Comparison of ENCODE assay signal across 26 cellular contexts in genomic region chr3:169777822-169778221, GRCh38. TPM values are rescaled to one million over a fixed set of nuclear protein-coding genes. Genes with fewer than 3 reads are reported as not detected.
DNase-seq lines count a peak whose midpoint lies in the region; ATAC-seq, FAIRE-seq and TF ChIP-seq lines count a peak whose summit lies in the region.
"Had no signal": no experiment of that assay in that cellular context is flagged by ENCODE, and none has a peak within 500 bp of the region (broad histone marks: within the 10 kb centered on the region; RNA-seq: fewer than 3 reads in every experiment).

No MANE protein-coding gene starts in this region.

- peaks cover 30% of the 10 kb centered on the region for H3K79me2 ChIP-seq in HepG2 (ENCODE audit: insufficient read depth, low read length)

- H2BK12ac ChIP-seq in neuronal stem cell (ENCODE audit: low read length), result no peak overlapping the region

- H3K27me3 ChIP-seq in HepG2 (ENCODE audit: control insufficient read depth in 1 of 2, insufficient read depth in 2 of 2, low read length in 2 of 2) (peaks cover 0 to 2% of the 10 kb centered on the region in 2 experiments; a peak in 1 of 5 replicates), right lobe of liver (no peaks in the 10 kb centered on the region), neuronal stem cell (ENCODE audit: control insufficient read depth in 3 of 3, insufficient read depth in 3 of 3, low read depth in 1 of 3, low read length in 3 of 3) (no peaks in the 10 kb centered on the region)
- H3K27me3 ChIP-seq: BE2C; BLaER1 treated with 17β-estradiol and CSF1 and Interleukin-3, amounts not matched to agents 10 nM and 100 nM had no signal

- no peak overlapping the region for H4K8ac ChIP-seq in neuronal stem cell (ENCODE audit: low read depth, low read length)

- no peak overlapping the region for H3K4ac ChIP-seq in neuronal stem cell (ENCODE audit: low read length)

- H3K4me1 ChIP-seq in HepG2 (ENCODE audit: insufficient read depth, low read length) (peaks cover 20% of the 10 kb centered on the region), right lobe of liver (peaks cover 0 to 19% (median 5%) of the 10 kb centered on the region in 4 donors), neuronal stem cell (ENCODE audit: control insufficient read depth in 2 of 2, insufficient read depth in 1 of 2, low read depth in 1 of 2, low read length in 2 of 2) (peaks cover 2 to 6% of the 10 kb centered on the region in 2 donors)
- H3K4me1 ChIP-seq: BE2C had no signal

- BruUV-seq in HepG2 (replicated peaks; lab: Mats Ljungman, UMichigan), result no TSS peak

- H3K27ac ChIP-seq in HepG2 (ENCODE audit: extremely low read length, insufficient read depth, low read length) (no peak overlapping the region), right lobe of liver (no peak overlapping the region), neuronal stem cell (replicated peaks; ENCODE audit: low read length) (no peak overlapping the region)
- H3K27ac ChIP-seq: A549; BLaER1 treated with 17β-estradiol and CSF1 and Interleukin-3, amounts not matched to agents 10 nM and 100 nM had no signal

- H3K4me3 Mint-ChIP-seq in activated CD4-positive, alpha-beta T cell treated with anti-CD3 and anti-CD28 coated beads for 36 hours, result no peak overlapping the region
- H3K4me3 Mint-ChIP-seq in WTC11, result no peak overlapping the region

- in situ Hi-C loops in HepG2 (cut with HindIII; ENCODE audit: extremely low pct_ligation_motif_present, low pct_unique_long_range_greater_than_20kb), result no loop called here

- H3K4me2 ChIP-seq in HepG2 (ENCODE audit: low read depth, low read length), result no peak overlapping the region
- no peak overlapping the region for H3K4me2 ChIP-seq in neuronal stem cell (ENCODE audit: insufficient read depth, low read length, poor library complexity, severe bottlenecking)
- H3K4me2 ChIP-seq: A549; BLaER1 treated with 17β-estradiol and CSF1 and Interleukin-3, amounts not matched to agents 10 nM and 100 nM had no signal

- H2AFZ ChIP-seq in HepG2 (ENCODE audit: low read length) (no peak overlapping the region), neuronal stem cell (ENCODE audit: low read length) (no peak overlapping the region)

- H2BK5ac ChIP-seq in neuronal stem cell (ENCODE audit: low read length), result no peak overlapping the region

- no peak overlapping the region for H3K14ac ChIP-seq in neuronal stem cell (ENCODE audit: low read length)

- TF ChIP-seq POLR2A in HepG2 (IDR thresholded peaks at IDR 0.05; ENCODE audit: insufficient read depth in 1 of 2, low read depth in 2 of 2, low read length in 2 of 2) (no peak), right lobe of liver (IDR thresholded peaks at IDR 0.05) (no peak)

- H3K79me1 ChIP-seq in neuronal stem cell (ENCODE audit: low read depth, low read length), result peaks cover 5% of the 10 kb centered on the region

- no peaks in the 10 kb centered on the region for H4K20me1 ChIP-seq in HepG2 (ENCODE audit: insufficient read depth, low read length)

- POLR2A ChIA-PET in activated CD4-positive, alpha-beta T cell treated with anti-CD3 and anti-CD28 coated beads for 36 hours (lab: Charles Lee), result no interaction called here
- POLR2A ChIA-PET in HepG2 (lab: Yijun Ruan, JAX), result no interaction called here
- POLR2A ChIA-PET in WTC11 (lab: Charles Lee), result no interaction called here

- no peak overlapping the region for H2BK15ac ChIP-seq in neuronal stem cell (ENCODE audit: low read length)

- H3K9me3 ChIP-seq in HepG2 (ENCODE audit: low read length) (no peaks in the 10 kb centered on the region), right lobe of liver (no peaks in the 10 kb centered on the region), neuronal stem cell (replicated peaks in 1 of 2; ENCODE audit: control insufficient read depth in 2 of 2, insufficient read depth in 1 of 2, low read depth in 1 of 2, low read length in 2 of 2) (no peaks in the 10 kb centered on the region)
- H3K9me3 ChIP-seq: A549; BE2C; BLaER1 treated with 17β-estradiol and CSF1 and Interleukin-3, amounts not matched to agents 10 nM and 100 nM; HAP-1 had no signal

- H3K9ac ChIP-seq in HepG2 (ENCODE audit: insufficient read depth, low read depth, low read length) (no peak overlapping the region), neuronal stem cell (ENCODE audit: low read depth, low read length, poor library complexity) (no peak overlapping the region)
- H3K9ac ChIP-seq: BLaER1 treated with 17β-estradiol and CSF1 and Interleukin-3, amounts not matched to agents 10 nM and 100 nM had no signal

- TF ChIP-seq EP300 in HepG2 (IDR thresholded peaks at IDR 0.05; ENCODE audit: low read depth in 2 of 2, low read length in 2 of 2), result no peak
- no peak for TF ChIP-seq EP300 in HepG2 (CRISPR knock-in tag; IDR thresholded peaks at IDR 0.05; ENCODE audit: borderline replicate concordance)

- ATAC-seq in activated CD4-positive, alpha-beta T cell treated with anti-CD3 and anti-CD28 coated beads for 36 hours, result no peak
- no peak for ATAC-seq in HepG2
- ATAC-seq in right lobe of liver, result no peak
- ATAC-seq in WTC11, result no peak
- ATAC-seq: A549 had no signal

- intact Hi-C loops in activated CD4-positive, alpha-beta T cell treated with anti-CD3 and anti-CD28 coated beads for 36 hours (cut with DNase I, micrococcal nuclease), result loop anchor here in 1 of 2 experiments (10.0 kb wide), 1 partner anchor 577 kb away; the partner anchor contains the start of gene SKIL
- intact Hi-C loops in HepG2 (cut with micrococcal nuclease; ENCODE audit: unreplicated experiment) (no loop called here), right lobe of liver (cut with DNase I) (no loop called here)

- H3K36me3 ChIP-seq in HepG2 (replicated peaks in 1 of 2; ENCODE audit: control insufficient read depth in 1 of 2, insufficient read depth in 2 of 2, low read length in 2 of 2) (peaks cover 13 to 48% of the 10 kb centered on the region in 2 experiments), right lobe of liver (peaks cover 0 to 72% (median 14%) of the 10 kb centered on the region in 4 donors), neuronal stem cell (replicated peaks in 1 of 2; ENCODE audit: control insufficient read depth in 2 of 2, insufficient read depth in 2 of 2, low read length in 2 of 2) (peaks cover 27 to 85% of the 10 kb centered on the region in 2 donors)

- H3K9me3 Mint-ChIP-seq in activated CD4-positive, alpha-beta T cell treated with anti-CD3 and anti-CD28 coated beads for 36 hours (ENCODE audit: low read depth), result no peaks in the 10 kb centered on the region
- no peaks in the 10 kb centered on the region for H3K9me3 Mint-ChIP-seq in WTC11
- H3K9me3 Mint-ChIP-seq: CD4-positive, alpha-beta memory T cell had no signal

- H2AK5ac ChIP-seq in neuronal stem cell (ENCODE audit: low read depth, low read length), result no peak overlapping the region

- peak overlapping the region; percentile 13 for H3K27ac Mint-ChIP-seq in activated CD4-positive, alpha-beta T cell treated with anti-CD3 and anti-CD28 coated beads for 36 hours
- no peak overlapping the region for H3K27ac Mint-ChIP-seq in WTC11

- FAIRE-seq in HepG2 (lab: Jason Lieb, UNC), result no peak
- FAIRE-seq: A549, GM12891, H54 had no signal

- no peak overlapping the region for H3K23ac ChIP-seq in neuronal stem cell (ENCODE audit: low read depth, low read length, poor library complexity)

- CTCF ChIA-PET in activated CD4-positive, alpha-beta T cell treated with anti-CD3 and anti-CD28 coated beads for 36 hours (lab: Charles Lee), result no interaction called here
- CTCF ChIA-PET in HepG2 (lab: Yijun Ruan, JAX; ENCODE audit: low intra/inter-chr PET ratio, low total read pairs), result no interaction called here
- CTCF ChIA-PET in WTC11 (lab: Charles Lee), result no interaction called here

- no peak overlapping the region for H4K91ac ChIP-seq in neuronal stem cell (ENCODE audit: low read depth, low read length, poor library complexity)

- WGBS in HepG2 (ENCODE audit: low lambda C conversion rate), result 100% methylated on average over 2 of the region's 4 CpGs
- 80% methylated on average over 2 of the region's 4 CpGs for WGBS in right lobe of liver (ENCODE audit: insufficient coverage, low coverage, low lambda C conversion rate, missing lambda C conversion rate)
- no CpG with 5 or more reads among the region's 4 CpGs for WGBS in neuronal stem cell (ENCODE audit: extremely low coverage in 2 of 2, insufficient read length in 2 of 2, insufficient replicate concordance in 1 of 2), 2 donors

- peaks cover 66% of the 10 kb centered on the region for H3K4me1 Mint-ChIP-seq in activated CD4-positive, alpha-beta T cell treated with anti-CD3 and anti-CD28 coated beads for 36 hours
- peaks cover 29% of the 10 kb centered on the region for H3K4me1 Mint-ChIP-seq in WTC11

- no peak overlapping the region for H3K18ac ChIP-seq in neuronal stem cell (ENCODE audit: low read length)

- H3K27me3 Mint-ChIP-seq in activated CD4-positive, alpha-beta T cell treated with anti-CD3 and anti-CD28 coated beads for 36 hours, result no peaks in the 10 kb centered on the region
- no peaks in the 10 kb centered on the region for H3K27me3 Mint-ChIP-seq in WTC11 (ENCODE audit: low read depth)
- H3K27me3 Mint-ChIP-seq: CD4-positive, alpha-beta memory T cell had no signal

- H3K4me3 ChIP-seq in HepG2 (replicated peaks in 1 of 3; ENCODE audit: insufficient read depth in 1 of 3, low read depth in 2 of 3, low read length in 3 of 3) (no peak overlapping the region), right lobe of liver (no peak overlapping the region), neuronal stem cell (ENCODE audit: low read length in 2 of 2) (no peak overlapping the region)
- H3K4me3 ChIP-seq: A549; BLaER1 treated with 17β-estradiol and CSF1 and Interleukin-3, amounts not matched to agents 10 nM and 100 nM; HAP-1 had no signal

- no peak for TF ChIP-seq RAD21 in HepG2 (CRISPR knock-in tag; IDR thresholded peaks at IDR 0.05)

- no peak overlapping the region for H2BK120ac ChIP-seq in neuronal stem cell (ENCODE audit: low read depth, low read length)

- H3K36me3 Mint-ChIP-seq in activated CD4-positive, alpha-beta T cell treated with anti-CD3 and anti-CD28 coated beads for 36 hours (ENCODE audit: low read depth), result peaks cover 65% of the 10 kb centered on the region
- H3K36me3 Mint-ChIP-seq in WTC11, result peaks cover 62% of the 10 kb centered on the region

- DNase-seq in activated CD4-positive, alpha-beta T cell treated with anti-CD3 and anti-CD28 coated beads for 36 hours, result no peak
- DNase-seq in activated CD4-positive, alpha-beta T cell treated with anti-CD3 and anti-CD28 coated beads, Interleukin-2, amount 50 U/mL, for 1 hour, result no peak
- no peak for DNase-seq in HepG2 (ENCODE audit: low spot score)
- DNase-seq in right lobe of liver, result no peak
- no peak for DNase-seq in WTC11 (ENCODE audit: low spot score)
- DNase-seq in neuronal stem cell (ENCODE audit: low spot score), result no peak
- no peak for DNase-seq in C1 segment of cervical spinal cord (lab: John Stamatoyannopoulos, UW)
- no peak for DNase-seq in OCI-M2 (lab: John Stamatoyannopoulos, UW; ENCODE audit: unreplicated experiment)
- DNase-seq: 8988T; ACHN; AML-193; BE2C; Calu3; CD4-positive, alpha-beta memory T cell; COR-L47; DMS53; DMS79 treated with DMSO at 0.1 percent for 48 hours; GF-D8; GOT3 had no signal

- TF ChIP-seq CTCF in HepG2 (CRISPR knock-in tag; IDR thresholded peaks at IDR 0.05), result no peak
- TF ChIP-seq CTCF in right lobe of liver (IDR thresholded peaks at IDR 0.05), result no peak
- TF ChIP-seq CTCF in WTC11 (IDR thresholded peaks at IDR 0.05), result no peak

RNA-seq across cellular contexts. Expression of gene MYNN, which starts 4.6 kb away (rescaled TPM):
- total RNA-seq in activated CD4-positive, alpha-beta T cell treated with anti-CD3 and anti-CD28 coated beads for 36 hours, result 10 to 100 TPM; 13.6 to 14.2 TPM
- total RNA-seq in HepG2 (2016; rRNA removed; fragmentation: Illumina TruSeq; extraction: Trizol) (17.6 and 23.7 TPM in 2 replicates), right lobe of liver (1 to 10 TPM; 5.6 to 6.7 (median 5.9) TPM), WTC11 (2021) (14.3 to 14.5 TPM (median 14.3 TPM) in 3 replicates)
- 3.2 and 3.3 TPM in 2 replicates for total RNA-seq in HepG2 (2016; cell fraction: cytosol; rRNA removed; fragmentation: Illumina TruSeq; extraction: Trizol; ENCODE audit: low read depth)
- 15.9 and 24.4 TPM in 2 replicates for total RNA-seq in HepG2 (2016; cell fraction: insoluble cytoplasmic fraction; rRNA removed; fragmentation: Illumina TruSeq; extraction: Trizol)
- total RNA-seq in HepG2 (2016; cell fraction: membrane; rRNA removed; fragmentation: Illumina TruSeq; extraction: Trizol), result 7.9 and 9.4 TPM in 2 replicates
- 16.4 and 19.9 TPM in 2 replicates for total RNA-seq in HepG2 (2016; cell fraction: nucleus; rRNA removed; fragmentation: Illumina TruSeq; extraction: Trizol)
- polyA plus RNA-seq in HepG2 (2011; rRNA removed), result 8.7 and 10.4 TPM in 2 replicates
- polyA plus RNA-seq in HepG2 (2011; cell fraction: cytosol; rRNA removed), result 3.4 and 4.8 TPM in 2 replicates
- 7.6 and 7.8 TPM in 2 replicates for polyA plus RNA-seq in HepG2 (2011; cell fraction: nucleus; rRNA removed)
- 8.0 and 8.3 TPM in 2 replicates for polyA plus RNA-seq in HepG2 (2012)
- polyA plus RNA-seq in HepG2 (2016; cell fraction: cytosol; fragmentation: Illumina TruSeq; extraction: Trizol; ENCODE audit: low read depth), result 1.8 TPM in 2 replicates
- polyA plus RNA-seq in HepG2 (2016; cell fraction: insoluble cytoplasmic fraction; fragmentation: Illumina TruSeq; extraction: Trizol; ENCODE audit: low read depth), result 14.0 and 15.4 TPM in 2 replicates
- 3.1 and 3.5 TPM in 2 replicates for polyA plus RNA-seq in HepG2 (2016; cell fraction: membrane; fragmentation: Illumina TruSeq; extraction: Trizol; ENCODE audit: low read depth)
- 18.9 and 19.7 TPM in 2 replicates for polyA plus RNA-seq in HepG2 (2016; cell fraction: nucleus; fragmentation: Illumina TruSeq; extraction: Trizol; ENCODE audit: insufficient read depth, low read depth)
- polyA minus RNA-seq in HepG2 (2011; rRNA and poly(A)+ RNA removed; ENCODE audit: low replicate concordance), result 5.0 and 6.9 TPM in 2 replicates
- 10.0 and 11.1 TPM in 2 replicates for polyA minus RNA-seq in HepG2 (2011; cell fraction: cytosol; rRNA and poly(A)+ RNA removed)
- polyA minus RNA-seq in HepG2 (2011; cell fraction: nucleus; rRNA and poly(A)+ RNA removed), result 38.5 and 43.5 TPM in 2 replicates
- polyA plus RNA-seq in neuronal stem cell (2013, experiment 1 of 2), result 12.0 TPM
- 12.9 TPM for polyA plus RNA-seq in neuronal stem cell (2013, experiment 2 of 2)

RNA-seq across cellular contexts. Expression of gene ACTRT3, which starts 8.5 kb away (rescaled TPM):
- under 1 TPM; 0.40 to 0.62 TPM for total RNA-seq in activated CD4-positive, alpha-beta T cell treated with anti-CD3 and anti-CD28 coated beads for 36 hours
- total RNA-seq in HepG2 (2016; rRNA removed; fragmentation: Illumina TruSeq; extraction: Trizol) (0.97 and 1.1 TPM in 2 replicates), right lobe of liver (1 to 10 TPM; 1.1 to 2.3 (median 1.6) TPM), WTC11 (2021) (2.3 to 2.7 TPM (median 2.4 TPM) in 3 replicates)
- 0.18 TPM in 1 of 2 replicates, not detected in the other for total RNA-seq in HepG2 (2016; cell fraction: cytosol; rRNA removed; fragmentation: Illumina TruSeq; extraction: Trizol; ENCODE audit: low read depth)
- 1.0 and 1.5 TPM in 2 replicates for total RNA-seq in HepG2 (2016; cell fraction: insoluble cytoplasmic fraction; rRNA removed; fragmentation: Illumina TruSeq; extraction: Trizol)
- total RNA-seq in HepG2 (2016; cell fraction: membrane; rRNA removed; fragmentation: Illumina TruSeq; extraction: Trizol), result 0.80 and 0.90 TPM in 2 replicates
- total RNA-seq in HepG2 (2016; cell fraction: nucleus; rRNA removed; fragmentation: Illumina TruSeq; extraction: Trizol), result 0.88 and 1.0 TPM in 2 replicates
- 0.42 and 0.47 TPM in 2 replicates for polyA plus RNA-seq in HepG2 (2011; rRNA removed)
- polyA plus RNA-seq in HepG2 (2011; cell fraction: cytosol; rRNA removed), result 0.24 and 0.41 TPM in 2 replicates
- 0.32 and 0.35 TPM in 2 replicates for polyA plus RNA-seq in HepG2 (2011; cell fraction: nucleus; rRNA removed)
- polyA plus RNA-seq in HepG2 (2012), result 0.44 and 0.47 TPM in 2 replicates
- polyA plus RNA-seq in HepG2 (2016; cell fraction: cytosol; fragmentation: Illumina TruSeq; extraction: Trizol; ENCODE audit: low read depth), result 0.10 and 0.23 TPM in 2 replicates
- polyA plus RNA-seq in HepG2 (2016; cell fraction: insoluble cytoplasmic fraction; fragmentation: Illumina TruSeq; extraction: Trizol; ENCODE audit: low read depth), result 1.4 and 1.7 TPM in 2 replicates
- 0.24 and 0.34 TPM in 2 replicates for polyA plus RNA-seq in HepG2 (2016; cell fraction: membrane; fragmentation: Illumina TruSeq; extraction: Trizol; ENCODE audit: low read depth)
- 0.53 and 0.83 TPM in 2 replicates for polyA plus RNA-seq in HepG2 (2016; cell fraction: nucleus; fragmentation: Illumina TruSeq; extraction: Trizol; ENCODE audit: insufficient read depth, low read depth)
- 2.0 and 4.0 TPM in 2 replicates for polyA minus RNA-seq in HepG2 (2011; rRNA and poly(A)+ RNA removed; ENCODE audit: low replicate concordance)
- 0.40 TPM in 1 of 2 replicates, not detected in the other for polyA minus RNA-seq in HepG2 (2011; cell fraction: cytosol; rRNA and poly(A)+ RNA removed)
- 0.77 and 1.2 TPM in 2 replicates for polyA minus RNA-seq in HepG2 (2011; cell fraction: nucleus; rRNA and poly(A)+ RNA removed)
- 0.38 TPM for polyA plus RNA-seq in neuronal stem cell (2013, experiment 1 of 2)
- polyA plus RNA-seq in neuronal stem cell (2013, experiment 2 of 2), result 0.44 TPM
- total RNA-seq: Daoy had no signal

RNA-seq across cellular contexts. Expression of gene TERC, which starts 13.0 kb away (rescaled TPM):
- total RNA-seq in activated CD4-positive, alpha-beta T cell treated with anti-CD3 and anti-CD28 coated beads for 36 hours, result 10 to 100 TPM in 1 of 2 experiments, 1 to 10 TPM in 1; 2.6 to 11.1 TPM
- total RNA-seq in HepG2 (2016; rRNA removed; fragmentation: Illumina TruSeq; extraction: Trizol), result 8.4 and 74.6 TPM in 2 replicates
- 1,250 and 1,324 TPM in 2 replicates for total RNA-seq in HepG2 (2016; cell fraction: cytosol; rRNA removed; fragmentation: Illumina TruSeq; extraction: Trizol; ENCODE audit: low read depth)
- 7.8 and 74.2 TPM in 2 replicates for total RNA-seq in HepG2 (2016; cell fraction: insoluble cytoplasmic fraction; rRNA removed; fragmentation: Illumina TruSeq; extraction: Trizol)
- total RNA-seq in HepG2 (2016; cell fraction: membrane; rRNA removed; fragmentation: Illumina TruSeq; extraction: Trizol), result 139 and 180 TPM in 2 replicates
- 220 and 224 TPM in 2 replicates for total RNA-seq in HepG2 (2016; cell fraction: nucleus; rRNA removed; fragmentation: Illumina TruSeq; extraction: Trizol)
- 1.3 and 2.9 TPM in 2 replicates for polyA plus RNA-seq in HepG2 (2011; rRNA removed)
- 0.36 and 3.5 TPM in 2 replicates for polyA plus RNA-seq in HepG2 (2011; cell fraction: cytosol; rRNA removed)
- polyA plus RNA-seq in HepG2 (2011; cell fraction: nucleus; rRNA removed), result 54.4 and 69.0 TPM in 2 replicates
- polyA plus RNA-seq in HepG2 (2012), result 0.50 TPM in 1 of 2 replicates, not detected in the other
- 2.4 and 2.5 TPM in 2 replicates for polyA plus RNA-seq in HepG2 (2016; cell fraction: cytosol; fragmentation: Illumina TruSeq; extraction: Trizol; ENCODE audit: low read depth)
- not detected in 2 replicates for polyA plus RNA-seq in HepG2 (2016; cell fraction: insoluble cytoplasmic fraction; fragmentation: Illumina TruSeq; extraction: Trizol; ENCODE audit: low read depth)
- not detected in 2 replicates for polyA plus RNA-seq in HepG2 (2016; cell fraction: membrane; fragmentation: Illumina TruSeq; extraction: Trizol; ENCODE audit: low read depth)
- 1.3 TPM in 1 of 2 replicates, not detected in the other for polyA plus RNA-seq in HepG2 (2016; cell fraction: nucleus; fragmentation: Illumina TruSeq; extraction: Trizol; ENCODE audit: insufficient read depth, low read depth)
- polyA minus RNA-seq in HepG2 (2011; rRNA and poly(A)+ RNA removed; ENCODE audit: low replicate concordance), result 114 and 221 TPM in 2 replicates
- 95.9 and 129 TPM in 2 replicates for polyA minus RNA-seq in HepG2 (2011; cell fraction: cytosol; rRNA and poly(A)+ RNA removed)
- 257 and 332 TPM in 2 replicates for polyA minus RNA-seq in HepG2 (2011; cell fraction: nucleus; rRNA and poly(A)+ RNA removed)
- total RNA-seq in right lobe of liver, result 100 to 1,000 TPM in 2 of 6 experiments, 1 to 10 TPM in 1, not detected in 3; 1.5 to 127 (median 119) TPM
- 34.3 to 57.1 TPM (median 48.5 TPM) in 3 replicates for total RNA-seq in WTC11 (2021)
- 2.2 TPM for polyA plus RNA-seq in neuronal stem cell (2013, experiment 1 of 2)
- polyA plus RNA-seq in neuronal stem cell (2013, experiment 2 of 2), result 2.0 TPM

RNA-seq across cellular contexts. Expression of gene LRRIQ4, which starts 34.8 kb away (rescaled TPM):
- under 1 TPM; 0.09 to 0.12 TPM for total RNA-seq in activated CD4-positive, alpha-beta T cell treated with anti-CD3 and anti-CD28 coated beads for 36 hours
- total RNA-seq in HepG2 (2016; rRNA removed; fragmentation: Illumina TruSeq; extraction: Trizol), result not detected in 2 replicates
- not detected in 2 replicates for total RNA-seq in HepG2 (2016; cell fraction: cytosol; rRNA removed; fragmentation: Illumina TruSeq; extraction: Trizol; ENCODE audit: low read depth)
- total RNA-seq in HepG2 (2016; cell fraction: insoluble cytoplasmic fraction; rRNA removed; fragmentation: Illumina TruSeq; extraction: Trizol), result not detected in 2 replicates
- not detected in 2 replicates for total RNA-seq in HepG2 (2016; cell fraction: membrane; rRNA removed; fragmentation: Illumina TruSeq; extraction: Trizol)
- not detected in 2 replicates for total RNA-seq in HepG2 (2016; cell fraction: nucleus; rRNA removed; fragmentation: Illumina TruSeq; extraction: Trizol)
- polyA plus RNA-seq in HepG2 (2011; rRNA removed), result not detected in 2 replicates
- polyA plus RNA-seq in HepG2 (2011; cell fraction: cytosol; rRNA removed), result not detected in 2 replicates
- polyA plus RNA-seq in HepG2 (2011; cell fraction: nucleus; rRNA removed), result not detected in 2 replicates
- polyA plus RNA-seq in HepG2 (2012), result not detected in 2 replicates
- polyA plus RNA-seq in HepG2 (2016; cell fraction: cytosol; fragmentation: Illumina TruSeq; extraction: Trizol; ENCODE audit: low read depth), result not detected in 2 replicates
- not detected in 2 replicates for polyA plus RNA-seq in HepG2 (2016; cell fraction: insoluble cytoplasmic fraction; fragmentation: Illumina TruSeq; extraction: Trizol; ENCODE audit: low read depth)
- not detected in 2 replicates for polyA plus RNA-seq in HepG2 (2016; cell fraction: membrane; fragmentation: Illumina TruSeq; extraction: Trizol; ENCODE audit: low read depth)
- polyA plus RNA-seq in HepG2 (2016; cell fraction: nucleus; fragmentation: Illumina TruSeq; extraction: Trizol; ENCODE audit: insufficient read depth, low read depth), result not detected in 2 replicates
- not detected in 2 replicates for polyA minus RNA-seq in HepG2 (2011; rRNA and poly(A)+ RNA removed; ENCODE audit: low replicate concordance)
- polyA minus RNA-seq in HepG2 (2011; cell fraction: cytosol; rRNA and poly(A)+ RNA removed), result not detected in 2 replicates
- not detected in 2 replicates for polyA minus RNA-seq in HepG2 (2011; cell fraction: nucleus; rRNA and poly(A)+ RNA removed)
- not detected for total RNA-seq in right lobe of liver
- 0.09 to 0.34 TPM (median 0.18 TPM) in 3 replicates for total RNA-seq in WTC11 (2021)
- 0.04 TPM for polyA plus RNA-seq in neuronal stem cell (2013, experiment 1 of 2)
- polyA plus RNA-seq in neuronal stem cell (2013, experiment 2 of 2), result 0.01 TPM
- total RNA-seq: Calu3; CD4-positive, alpha-beta memory T cell; Daoy; G401 had no signal
- polyA plus RNA-seq: A549; CD4-positive, alpha-beta memory T cell had no signal

RNA-seq across cellular contexts. Expression of gene LRRC34, which starts 34.9 kb away (rescaled TPM):
- total RNA-seq in activated CD4-positive, alpha-beta T cell treated with anti-CD3 and anti-CD28 coated beads for 36 hours, result 1 to 10 TPM; 3.8 TPM
- total RNA-seq in HepG2 (2016; rRNA removed; fragmentation: Illumina TruSeq; extraction: Trizol) (not detected in 2 replicates), right lobe of liver (1 to 10 TPM in 1 of 6 experiments, under 1 TPM in 4, not detected in 1; 0.06 to 1.9 (median 0.60) TPM), WTC11 (2021) (5.3 to 8.3 TPM (median 6.0 TPM) in 3 replicates)
- total RNA-seq in HepG2 (2016; cell fraction: cytosol; rRNA removed; fragmentation: Illumina TruSeq; extraction: Trizol; ENCODE audit: low read depth), result not detected in 2 replicates
- not detected in 2 replicates for total RNA-seq in HepG2 (2016; cell fraction: insoluble cytoplasmic fraction; rRNA removed; fragmentation: Illumina TruSeq; extraction: Trizol)
- total RNA-seq in HepG2 (2016; cell fraction: membrane; rRNA removed; fragmentation: Illumina TruSeq; extraction: Trizol), result not detected in 2 replicates
- not detected in 2 replicates for total RNA-seq in HepG2 (2016; cell fraction: nucleus; rRNA removed; fragmentation: Illumina TruSeq; extraction: Trizol)
- polyA plus RNA-seq in HepG2 (2011; rRNA removed), result not detected in 2 replicates
- polyA plus RNA-seq in HepG2 (2011; cell fraction: cytosol; rRNA removed), result not detected in 2 replicates
- not detected in 2 replicates for polyA plus RNA-seq in HepG2 (2011; cell fraction: nucleus; rRNA removed)
- polyA plus RNA-seq in HepG2 (2012), result 0.11 TPM in 1 of 2 replicates, not detected in the other
- not detected in 2 replicates for polyA plus RNA-seq in HepG2 (2016; cell fraction: cytosol; fragmentation: Illumina TruSeq; extraction: Trizol; ENCODE audit: low read depth)
- not detected in 2 replicates for polyA plus RNA-seq in HepG2 (2016; cell fraction: insoluble cytoplasmic fraction; fragmentation: Illumina TruSeq; extraction: Trizol; ENCODE audit: low read depth)
- not detected in 2 replicates for polyA plus RNA-seq in HepG2 (2016; cell fraction: membrane; fragmentation: Illumina TruSeq; extraction: Trizol; ENCODE audit: low read depth)
- polyA plus RNA-seq in HepG2 (2016; cell fraction: nucleus; fragmentation: Illumina TruSeq; extraction: Trizol; ENCODE audit: insufficient read depth, low read depth), result not detected in 2 replicates
- polyA minus RNA-seq in HepG2 (2011; rRNA and poly(A)+ RNA removed; ENCODE audit: low replicate concordance), result not detected in 2 replicates
- not detected in 2 replicates for polyA minus RNA-seq in HepG2 (2011; cell fraction: cytosol; rRNA and poly(A)+ RNA removed)
- polyA minus RNA-seq in HepG2 (2011; cell fraction: nucleus; rRNA and poly(A)+ RNA removed), result not detected in 2 replicates
- 5.8 TPM for polyA plus RNA-seq in neuronal stem cell (2013, experiment 1 of 2)
- polyA plus RNA-seq in neuronal stem cell (2013, experiment 2 of 2), result 6.1 TPM
- total RNA-seq: Calu3, G401 had no signal
- polyA plus RNA-seq: A549 had no signal
